Comparison of ENCODE assay signal across 8 cellular contexts in genomic region chr2:152391318-152391717, GRCh38.
"Had no signal": no experiment of that assay in that cellular context is flagged by ENCODE, and none has a peak within 500 bp of the region (broad histone marks: within the 10 kb centered on the region; RNA-seq: fewer than 3 reads in every experiment).

No MANE protein-coding gene starts in this region.

- H3K9ac ChIP-seq: GM23248 had no signal

- H3K36me3 ChIP-seq: HAP-1 had no signal

- H3K4me3 ChIP-seq: GM23248, HAP-1 had no signal

- H3K27ac ChIP-seq: GM23248, HL-60 had no signal

- DNase-seq: GM23248, GOT3, H7, HFFc6 had no signal

- H2AFZ ChIP-seq: GM23248 had no signal

- ATAC-seq: HCT116, HepG2 had no signal

- H3K9me3 ChIP-seq: HAP-1 had no signal
